10 cellular contexts compared by ENCODE assay signal in the genomic region with DNA sequence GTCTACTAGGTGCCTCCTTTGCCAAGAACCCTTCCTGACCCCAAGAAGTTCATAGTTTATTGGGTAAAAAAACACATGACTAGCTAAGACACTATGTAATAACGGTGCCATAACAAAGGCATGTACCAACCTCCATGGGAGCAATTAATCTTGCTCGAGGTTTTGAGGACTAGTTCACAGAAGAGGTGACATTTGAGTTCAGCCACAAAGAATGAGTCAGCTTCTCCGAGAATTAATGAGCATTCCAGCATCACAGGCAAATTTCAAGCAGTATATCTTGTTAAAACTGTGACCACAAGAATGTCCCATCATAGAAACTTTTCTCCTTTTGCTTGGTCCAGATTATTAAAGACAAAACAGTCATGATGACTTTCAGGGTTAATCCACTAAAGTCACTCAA.
A peak's percentile ranks its signal among the peaks of the same experiment; 100 is the strongest.
DNase-seq lines count a peak whose midpoint lies in the region; ATAC-seq, FAIRE-seq and TF ChIP-seq lines count a peak whose summit lies in the region.
"Had no signal": no experiment of that assay in that cellular context is flagged by ENCODE, and none has a peak within 500 bp of the region (broad histone marks: within the 10 kb centered on the region; RNA-seq: fewer than 3 reads in every experiment).

No MANE protein-coding gene starts in this region.

- TF ChIP-seq EP300 in ovary (IDR thresholded peaks at IDR 0.05), result no peak

- 20 to 28% (median 22%) methylated on average over 3 of the region's 3 CpGs for WGBS in ovary, 3 donors

- H3K27me3 ChIP-seq in kidney epithelial cell (ENCODE audit: control insufficient read depth, insufficient read depth, low read length) (no peaks in the 10 kb centered on the region), vagina (no peaks in the 10 kb centered on the region), ovary (no peaks in the 10 kb centered on the region)

- peaks cover 33% of the 10 kb centered on the region for H3K4me1 Mint-ChIP-seq in activated T-helper 2 cell treated with anti-CD3 and anti-CD28 coated beads, Interferon-gamma antibody, Interleukin-2, Interleukin-4, amounts not matched to agents 10 μg/mL and 5 μg/mL and 100 μg/mL, durations not matched to agents 14 hours and 24 hours and 36 hours (ENCODE audit: low read depth)

- no peaks in the 10 kb centered on the region for H3K36me3 ChIP-seq in kidney epithelial cell (ENCODE audit: control insufficient read depth, insufficient read depth, low read length)
- no peaks in the 10 kb centered on the region for H3K36me3 ChIP-seq in vagina
- H3K36me3 ChIP-seq in ovary, result no peaks in the 10 kb centered on the region

- H3K4me3 ChIP-seq in AG09309 (ENCODE audit: control insufficient read depth, low read depth, low read length) (no peak overlapping the region), kidney epithelial cell (ENCODE audit: low read depth, low read length) (no peak overlapping the region), vagina (no peak overlapping the region), ovary (no peak overlapping the region)

- H3K4me1 ChIP-seq in vagina (peaks cover 20% of the 10 kb centered on the region), ovary (ENCODE audit: insufficient read depth) (no peaks in the 10 kb centered on the region)

- H3K27me3 Mint-ChIP-seq in activated T-helper 2 cell treated with anti-CD3 and anti-CD28 coated beads, Interferon-gamma antibody, Interleukin-2, Interleukin-4, amounts not matched to agents 10 μg/mL and 5 μg/mL and 100 μg/mL, durations not matched to agents 14 hours and 24 hours and 36 hours (ENCODE audit: low read depth), result peaks cover 3% of the 10 kb centered on the region

- DNase-seq in AG09309 (ENCODE audit: low read depth) (peak; percentile 100), HTR-8/SVneo (ENCODE audit: insufficient read length, low spot score) (peak; percentile 72), kidney epithelial cell (ENCODE audit: low read depth) (peak; percentile 92), left cardiac atrium (no peak), vagina (ENCODE audit: extremely low spot score in 2 of 2) (no peak), ovary (no peak)
- no peak for DNase-seq in activated T-helper 2 cell treated with anti-CD3 and anti-CD28 coated beads, Interferon-gamma antibody, Interleukin-2, Interleukin-4, amounts not matched to agents 10 μg/mL and 5 μg/mL and 100 μg/mL, durations not matched to agents 14 hours and 24 hours and 36 hours (ENCODE audit: low spot score)
- DNase-seq: DMS79 had no signal

- H3K27ac Mint-ChIP-seq in activated T-helper 2 cell treated with anti-CD3 and anti-CD28 coated beads, Interferon-gamma antibody, Interleukin-2, Interleukin-4, amounts not matched to agents 10 μg/mL and 5 μg/mL and 100 μg/mL, durations not matched to agents 14 hours and 24 hours and 36 hours, result peak overlapping the region; percentile 86
- H3K27ac Mint-ChIP-seq: WTC11 had no signal

- intact Hi-C loops in activated T-helper 2 cell treated with anti-CD3 and anti-CD28 coated beads, Interferon-gamma antibody, Interleukin-2, Interleukin-4, amounts not matched to agents 10 μg/mL and 5 μg/mL and 100 μg/mL, durations not matched to agents 14 hours and 24 hours and 36 hours (cut with micrococcal nuclease), result loop anchor here (1.0 to 2.0 kb wide), 5 partner anchors 16 to 133 kb away; no protein-coding TSS in a partner anchor
- intact Hi-C loops in left cardiac atrium (cut with DNase I), result no loop called here
- intact Hi-C loops in vagina (cut with DNase I), result no loop called here
- intact Hi-C loops in ovary (cut with DNase I), result no loop called here

- ATAC-seq in left cardiac atrium, result no peak
- no peak for ATAC-seq in GM19328 (IDR thresholded peaks at IDR 0.05; ENCODE audit: unreplicated experiment)
- ATAC-seq: WTC11 had no signal

- H3K4me3 Mint-ChIP-seq in activated T-helper 2 cell treated with anti-CD3 and anti-CD28 coated beads, Interferon-gamma antibody, Interleukin-2, Interleukin-4, amounts not matched to agents 10 μg/mL and 5 μg/mL and 100 μg/mL, durations not matched to agents 14 hours and 24 hours and 36 hours (ENCODE audit: low read depth), result peak overlapping the region; percentile 51
- H3K4me3 Mint-ChIP-seq: WTC11 had no signal

- H3K9me3 Mint-ChIP-seq in activated T-helper 2 cell treated with anti-CD3 and anti-CD28 coated beads, Interferon-gamma antibody, Interleukin-2, Interleukin-4, amounts not matched to agents 10 μg/mL and 5 μg/mL and 100 μg/mL, durations not matched to agents 14 hours and 24 hours and 36 hours, result no peaks in the 10 kb centered on the region
- H3K9me3 Mint-ChIP-seq: WTC11 had no signal

- no peak overlapping the region for H3K27ac ChIP-seq in vagina
- H3K27ac ChIP-seq in ovary, result no peak overlapping the region

- TF ChIP-seq CTCF in AG09309 (IDR thresholded peaks at IDR 0.05; ENCODE audit: control insufficient read depth, insufficient read depth, low read depth, low read length, missing control alignments) (no peak), kidney epithelial cell (IDR thresholded peaks at IDR 0.05; ENCODE audit: insufficient read depth, low read length, poor library complexity, severe bottlenecking) (no peak), vagina (IDR thresholded peaks at IDR 0.05) (no peak), ovary (IDR thresholded peaks at IDR 0.05) (no peak)

- TF ChIP-seq POLR2A in vagina (IDR thresholded peaks at IDR 0.05) (no peak), ovary (IDR thresholded peaks at IDR 0.05) (no peak)

- H3K9me3 ChIP-seq in vagina (no peaks in the 10 kb centered on the region), ovary (no peaks in the 10 kb centered on the region)

- peak; percentile 91 for FAIRE-seq in HTR-8/SVneo (lab: Jason Lieb, UNC)

- H3K36me3 Mint-ChIP-seq in activated T-helper 2 cell treated with anti-CD3 and anti-CD28 coated beads, Interferon-gamma antibody, Interleukin-2, Interleukin-4, amounts not matched to agents 10 μg/mL and 5 μg/mL and 100 μg/mL, durations not matched to agents 14 hours and 24 hours and 36 hours (ENCODE audit: low read depth), result no peaks in the 10 kb centered on the region
- H3K36me3 Mint-ChIP-seq: WTC11 had no signal

Comparison
In these comparisons a context has a peak if more than half of its experiments do, and no peak if none do; other contexts are left out.
1. DNase-seq: peak in AG09309 (single experiment), HTR-8/SVneo (single experiment) and kidney epithelial cell (single experiment); none in activated T-helper 2 cell treated with anti-CD3 and anti-CD28 coated beads, Interferon-gamma antibody, Interleukin-2, Interleukin-4, amounts not matched to agents 10 μg/mL and 5 μg/mL and 100 μg/mL, durations not matched to agents 14 hours and 24 hours and 36 hours (single experiment), left cardiac atrium (single experiment), vagina (0 of 2) and ovary (0 of 5).